ENCODE assay signal across 17 cellular contexts in genomic region chr10:112002191-112002590, GRCh38.
A peak's percentile ranks its signal among the peaks of the same experiment; 100 is the strongest.
DNase-seq lines count a peak whose midpoint lies in the region; ATAC-seq and TF ChIP-seq lines count a peak whose summit lies in the region.
"Had no signal": no experiment of that assay in that cellular context is flagged by ENCODE, and none has a peak within 500 bp of the region (broad histone marks: within the 10 kb centered on the region; RNA-seq: fewer than 3 reads in every experiment).

No MANE protein-coding gene starts in this region.

- H3K9me3 Mint-ChIP-seq in endodermal cell (peaks cover 13% of the 10 kb centered on the region), type B pancreatic cell (no peaks in the 10 kb centered on the region)
- H3K9me3 Mint-ChIP-seq in CD4-positive, alpha-beta memory T cell = no peaks in the 10 kb centered on the region
- H3K9me3 Mint-ChIP-seq: CD8-positive, alpha-beta T cell; GM23338; H9 had no signal

- H3K27ac ChIP-seq in endodermal cell (ENCODE audit: low read depth, low read length) (no peak overlapping the region), mesendoderm (ENCODE audit: low read depth, low read length) (no peak overlapping the region)
- H3K27ac ChIP-seq in CD4-positive, alpha-beta memory T cell (ENCODE audit: low read depth, low read length) = no peak overlapping the region
- H3K27ac ChIP-seq: A549 had no signal

- H3K4me1 Mint-ChIP-seq in endodermal cell (peaks cover 27% of the 10 kb centered on the region), type B pancreatic cell (ENCODE audit: unreplicated experiment) (peaks cover 14% of the 10 kb centered on the region)
- no peaks in the 10 kb centered on the region for H3K4me1 Mint-ChIP-seq in CD4-positive, alpha-beta memory T cell

- H3K4me3 ChIP-seq in endodermal cell (ENCODE audit: low read length) = peak overlapping the region; percentile 53
- H3K4me3 ChIP-seq in mesendoderm (ENCODE audit: low read length) = no peak overlapping the region
- H3K4me3 ChIP-seq in CD4-positive, alpha-beta memory T cell (ENCODE audit: low read length in 2 of 2) = no peak overlapping the region
- H3K4me3 ChIP-seq: A549, GM23338 had no signal

- no peak overlapping the region for H3K56ac ChIP-seq in mesendoderm (ENCODE audit: low read length)

- H3K18ac ChIP-seq in mesendoderm (ENCODE audit: low read length) = peak overlapping the region; percentile 78

- H3K4me3 Mint-ChIP-seq in endodermal cell (no peak overlapping the region), type B pancreatic cell (no peak overlapping the region)
- H3K4me3 Mint-ChIP-seq in CD4-positive, alpha-beta memory T cell = no peak overlapping the region
- H3K4me3 Mint-ChIP-seq: CD8-positive, alpha-beta T cell; GM23338; H9 had no signal

- H3K4ac ChIP-seq in mesendoderm (ENCODE audit: low read depth, low read length) = no peak overlapping the region

- peaks cover 2% of the 10 kb centered on the region for H3K36me3 Mint-ChIP-seq in endodermal cell (ENCODE audit: low read depth)
- no peaks in the 10 kb centered on the region for H3K36me3 Mint-ChIP-seq in type B pancreatic cell
- H3K36me3 Mint-ChIP-seq in CD4-positive, alpha-beta memory T cell = no peaks in the 10 kb centered on the region
- H3K36me3 Mint-ChIP-seq: CD8-positive, alpha-beta T cell had no signal

- intact Hi-C loops in CD4-positive, alpha-beta memory T cell (cut with micrococcal nuclease) = no loop called here

- H3K27me3 ChIP-seq in endodermal cell (ENCODE audit: control insufficient read depth, insufficient read depth, low read length, poor library complexity, severe bottlenecking) (no peaks in the 10 kb centered on the region), mesendoderm (ENCODE audit: insufficient read depth, low read length, poor library complexity) (no peaks in the 10 kb centered on the region)
- no peaks in the 10 kb centered on the region for H3K27me3 ChIP-seq in CD4-positive, alpha-beta memory T cell (ENCODE audit: insufficient read depth, low read length)

- H4K5ac ChIP-seq in mesendoderm (ENCODE audit: low read length) = no peak overlapping the region

- DNase-seq in endodermal cell (no peak), kidney glomerular epithelial cell (lab: John Stamatoyannopoulos, UW) (peak; percentile 6), mesendoderm (no peak), type B pancreatic cell (ENCODE audit: extremely low spot score, unreplicated experiment) (no peak), NCI-H1694 (lab: John Stamatoyannopoulos, UW) (no peak)
- DNase-seq in CD4-positive, alpha-beta memory T cell = no peak
- DNase-seq: 8988T; C1 segment of cervical spinal cord; Calu3; CD8-positive, alpha-beta T cell; DMS53; DND-41; H9 had no signal

- H3K79me1 ChIP-seq in mesendoderm (ENCODE audit: low read length) = no peaks in the 10 kb centered on the region

- 91 to 100% methylated on average over 2 to 3 of the region's 3 CpGs for WGBS in endodermal cell (ENCODE audit: insufficient coverage in 1 of 2, insufficient read length in 1 of 2), 2 experiments
- WGBS in mesendoderm (ENCODE audit: extremely low coverage, insufficient coverage, low lambda C conversion rate) = no CpG with 5 or more reads among the region's 3 CpGs

- H3K79me2 ChIP-seq in mesendoderm (ENCODE audit: control insufficient read depth, insufficient read depth, low read length) = no peaks in the 10 kb centered on the region

- H3K36me3 ChIP-seq in endodermal cell (ENCODE audit: control insufficient read depth, insufficient read depth, low read length) (no peaks in the 10 kb centered on the region), mesendoderm (ENCODE audit: control insufficient read depth, insufficient read depth, low read length) (no peaks in the 10 kb centered on the region)
- H3K36me3 ChIP-seq in CD4-positive, alpha-beta memory T cell (ENCODE audit: insufficient read depth, low read length) = no peaks in the 10 kb centered on the region

- no peak overlapping the region for H2BK15ac ChIP-seq in mesendoderm (replicated peaks; ENCODE audit: low read depth)

- H3K4me2 ChIP-seq in mesendoderm (ENCODE audit: low read length) = no peak overlapping the region
- H3K4me2 ChIP-seq: A549, GM23338 had no signal

- ATAC-seq in HG03378 (IDR thresholded peaks at IDR 0.05; ENCODE audit: unreplicated experiment) = no peak
- ATAC-seq: A549; CD8-positive, alpha-beta T cell; GM23338; HCT116 had no signal

- H2BK5ac ChIP-seq in mesendoderm (ENCODE audit: low read length) = no peak overlapping the region

- H3K27me3 Mint-ChIP-seq in endodermal cell (ENCODE audit: insufficient read depth) = no peaks in the 10 kb centered on the region
- H3K27me3 Mint-ChIP-seq in type B pancreatic cell = no peaks in the 10 kb centered on the region
- H3K27me3 Mint-ChIP-seq in CD4-positive, alpha-beta memory T cell = peaks cover 0 to 2% of the 10 kb centered on the region in 2 donors

- CTCF ChIA-PET in CD4-positive, alpha-beta memory T cell (lab: Charles Lee; ENCODE audit: partially characterized antibody) = no interaction called here

- no peak overlapping the region for H3K23ac ChIP-seq in mesendoderm (ENCODE audit: low read length)

- H2AK5ac ChIP-seq in mesendoderm (ENCODE audit: low read length) = no peak overlapping the region

- H3K9ac ChIP-seq in endodermal cell (ENCODE audit: extremely low read depth, low read length, poor library complexity, severe bottlenecking) (no peak overlapping the region), mesendoderm (ENCODE audit: low read length) (no peak overlapping the region)

- TF ChIP-seq CTCF in endodermal cell (conservative IDR thresholded peaks at IDR 0.05) (no peak), type B pancreatic cell (conservative IDR thresholded peaks at IDR 0.05) (no peak)

- POLR2A ChIA-PET in CD4-positive, alpha-beta memory T cell (lab: Charles Lee; ENCODE audit: partially characterized antibody) = no interaction called here

- peaks cover 19% of the 10 kb centered on the region for H3K9me3 ChIP-seq in endodermal cell (ENCODE audit: control insufficient read depth, low read length)
- H3K9me3 ChIP-seq in CD4-positive, alpha-beta memory T cell (ENCODE audit: control insufficient read depth in 1 of 2, low read length in 2 of 2) = no peaks in the 10 kb centered on the region
- H3K9me3 ChIP-seq: A549 had no signal

- H3K27ac Mint-ChIP-seq in endodermal cell (no peak overlapping the region), type B pancreatic cell (peak overlapping the region; percentile 21)
- H3K27ac Mint-ChIP-seq in CD4-positive, alpha-beta memory T cell = no peak overlapping the region
- H3K27ac Mint-ChIP-seq: CD8-positive, alpha-beta T cell; GM23338; H9 had no signal

- no peak overlapping the region for H2BK120ac ChIP-seq in mesendoderm (ENCODE audit: low read depth, low read length)

- no peak overlapping the region for H4K8ac ChIP-seq in mesendoderm (ENCODE audit: low read depth, low read length)

- peaks cover 7% of the 10 kb centered on the region for H3K4me1 ChIP-seq in endodermal cell (ENCODE audit: control insufficient read depth, insufficient read depth, low read length)
- peaks cover 9% of the 10 kb centered on the region for H3K4me1 ChIP-seq in mesendoderm (ENCODE audit: control insufficient read depth, low read depth, low read length)
- no peaks in the 10 kb centered on the region for H3K4me1 ChIP-seq in CD4-positive, alpha-beta memory T cell (ENCODE audit: insufficient read depth, low read length)
- H3K4me1 ChIP-seq: A549 had no signal
